22 cellular contexts compared by ENCODE assay signal in the genomic region with DNA sequence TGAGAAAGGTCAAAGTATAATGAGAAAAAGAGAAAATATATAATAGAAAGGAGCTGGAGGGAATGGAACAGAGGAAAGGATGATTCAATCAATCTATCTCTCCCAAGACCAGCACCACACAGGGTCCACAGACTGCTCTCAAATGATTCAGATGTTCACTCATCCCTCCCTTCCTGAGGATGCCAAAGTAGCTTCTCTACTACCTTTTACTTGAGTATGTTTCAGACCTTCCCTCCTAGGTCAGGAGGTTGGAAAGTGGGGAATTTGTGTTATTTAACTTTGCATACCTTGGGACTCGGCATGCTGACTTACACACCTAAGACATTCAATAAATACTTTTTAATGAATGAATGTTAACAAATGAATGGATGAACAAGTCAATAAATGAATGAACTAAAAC. TPM values are rescaled to one million over a fixed set of nuclear protein-coding genes. Genes with fewer than 3 reads are reported as not detected.
"Had no signal": no experiment of that assay in that cellular context is flagged by ENCODE, and none has a peak within 500 bp of the region (broad histone marks: within the 10 kb centered on the region; RNA-seq: fewer than 3 reads in every experiment).

No MANE protein-coding gene starts in this region.

- H3K36me3 ChIP-seq: colonic mucosa, gastrocnemius medialis, suprapubic skin, tibial nerve had no signal

- ATAC-seq: activated CD4-positive, alpha-beta T cell treated with anti-CD3 and anti-CD28 coated beads for 36 hours; left colon; naive thymus-derived CD4-positive, alpha-beta T cell; right cardiac atrium had no signal

- H3K9me3 ChIP-seq: colonic mucosa, gastrocnemius medialis, suprapubic skin, tibial nerve had no signal

- H3K4me3 Mint-ChIP-seq: activated B cell treated with CpG ODN at 0.5 μM for 24 hours; activated CD4-positive, alpha-beta T cell treated with anti-CD3 and anti-CD28 coated beads for 36 hours; activated naive CD8-positive, alpha-beta T cell; naive thymus-derived CD4-positive, alpha-beta T cell had no signal

- H3K9ac ChIP-seq: parathyroid adenoma had no signal

- H3K36me3 Mint-ChIP-seq: activated naive CD8-positive, alpha-beta T cell; naive thymus-derived CD4-positive, alpha-beta T cell had no signal

- H3K4me1 ChIP-seq: colonic mucosa, gastrocnemius medialis, parathyroid adenoma had no signal

- H2AFZ ChIP-seq: parathyroid adenoma had no signal

- H3K9me3 Mint-ChIP-seq: activated B cell treated with CpG ODN at 0.5 μM for 24 hours; naive thymus-derived CD4-positive, alpha-beta T cell had no signal

- H3K4me3 ChIP-seq: colonic mucosa, gastrocnemius medialis, suprapubic skin, tibial nerve had no signal

- H3K27ac ChIP-seq: colonic mucosa, parathyroid adenoma, suprapubic skin had no signal

- H3K27ac Mint-ChIP-seq: activated B cell treated with CpG ODN at 0.5 μM for 24 hours; activated CD4-positive, alpha-beta T cell treated with anti-CD3 and anti-CD28 coated beads for 36 hours; activated naive CD8-positive, alpha-beta T cell had no signal

- H3K27me3 ChIP-seq: colonic mucosa, gastrocnemius medialis, suprapubic skin, tibial nerve had no signal

- DNase-seq: activated B cell treated with CpG ODN at 0.5 μM for 24 hours; activated CD4-positive, alpha-beta T cell treated with anti-CD3 and anti-CD28 coated beads for 36 hours; activated effector memory CD4-positive, alpha-beta T cell treated with Interleukin-2 at 50 U/mL for 16 hours; activated naive CD4-positive, alpha-beta T cell treated with Interleukin-2 at 50 U/mL for 16 hours; anterior cingulate cortex; cerebellar nuclear complex; colonic mucosa; effector CD8-positive, alpha-beta T cell; gastrocnemius medialis; glutamatergic neuron; islet precursor cell; left colon; midbrain; naive thymus-derived CD4-positive, alpha-beta T cell; right cardiac atrium; stimulated activated naive CD4-positive, alpha-beta T cell; T-helper 2 cell had no signal

- H3K79me2 ChIP-seq: parathyroid adenoma had no signal

RNA-seq across cellular contexts. Expression of a gene that starts 30.6 kb away (rescaled TPM):
- total RNA-seq: activated B cell treated with CpG ODN at 0.5 μM for 24 hours; activated CD4-positive, alpha-beta T cell treated with anti-CD3 and anti-CD28 coated beads for 36 hours; pulmonary artery endothelial cell had no signal
